ENCODE assay signal across 8 cellular contexts in the genomic region with DNA sequence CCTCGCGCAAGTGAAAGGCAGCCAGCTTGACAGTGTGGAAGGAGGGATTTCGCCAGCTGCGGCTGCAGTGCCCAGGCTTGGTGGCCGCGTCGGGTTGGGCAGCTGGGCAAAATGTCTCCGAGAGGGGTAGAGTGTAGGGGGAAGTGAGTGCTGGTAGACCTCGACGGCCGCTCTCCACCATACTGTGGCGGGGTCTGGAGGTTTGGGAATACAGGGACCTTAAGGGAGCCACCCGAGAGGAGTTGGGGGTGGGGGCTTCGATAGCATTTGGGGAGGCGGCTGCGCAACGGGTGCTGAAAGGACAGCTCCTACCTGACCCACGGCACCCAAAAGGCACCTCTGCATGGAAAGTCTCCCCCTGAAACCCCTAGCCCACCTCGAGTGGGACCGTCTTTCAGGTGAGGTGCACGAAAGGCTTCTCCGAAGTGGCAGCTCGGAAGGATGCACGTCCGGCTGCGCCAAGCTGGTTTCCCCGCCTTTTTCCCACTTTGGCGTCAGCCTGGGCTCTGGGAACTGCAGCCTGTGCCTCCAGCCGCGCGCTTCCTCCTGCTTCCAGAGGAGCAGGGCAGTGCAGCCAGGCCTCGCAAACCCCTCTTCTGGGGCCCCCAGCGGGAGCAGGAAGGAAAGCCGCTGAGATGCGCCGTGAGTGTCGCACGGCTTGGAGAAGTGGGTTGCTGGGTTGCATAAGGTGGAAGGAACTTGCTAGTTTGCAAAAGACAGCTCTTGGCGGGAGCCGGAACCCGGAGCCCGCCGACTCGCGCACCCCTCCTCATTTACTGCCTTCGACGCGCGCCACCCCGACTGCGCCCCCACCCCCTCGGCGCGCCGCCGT. TPM values are rescaled to one million over a fixed set of nuclear protein-coding genes. Genes with fewer than 3 reads are reported as not detected.
DNase-seq lines count a peak whose midpoint lies in the region; ATAC-seq and TF ChIP-seq lines count a peak whose summit lies in the region.

No MANE protein-coding gene starts in this region.

- ATAC-seq in GM21447 (IDR thresholded peaks at IDR 0.05; ENCODE audit: unreplicated experiment) = peak; percentile 13

- peak overlapping the region; percentile 82 for H3K4me3 ChIP-seq in astrocyte of the cerebellum (ENCODE audit: low read depth, low read length)

- DNase-seq in DMS 273 treated with DMSO at 0.1 percent for 48 hours (lab: John Stamatoyannopoulos, UW) = peak; percentile 71
- DNase-seq in KG1 (lab: John Stamatoyannopoulos, UW) = peak; percentile 88
- peak; percentile 59 for DNase-seq in SK-MEL-5 (ENCODE audit: low read depth, low spot score)
- DNase-seq in astrocyte of the cerebellum (ENCODE audit: low read depth) = peak; percentile 23
- DNase-seq in hypothalamus (lab: John Stamatoyannopoulos, UW) = peak in 49 of 51 donors; percentile 19 to 89 (median 71)
- peak; percentile 91 for DNase-seq in retina
- no peak for DNase-seq in activated gamma-delta T cell (lab: John Stamatoyannopoulos, UW)

- in situ Hi-C loops in SK-MEL-5 (cut with HindIII; ENCODE audit: low pct_unique_long_range_greater_than_20kb, low sequenced_read_pairs) = no loop called here
- in situ Hi-C loops in astrocyte of the cerebellum (cut with HindIII; ENCODE audit: low sequenced_read_pairs) = no loop called here

- no peak for TF ChIP-seq CTCF in astrocyte of the cerebellum (IDR thresholded peaks at IDR 0.05; ENCODE audit: low read depth, low read length, missing control alignments)

RNA-seq across cellular contexts. Expression of a gene that starts 0.5 kb away (rescaled TPM):
- 279 and 288 TPM in 2 replicates for total RNA-seq in SK-MEL-5 (2014; rRNA removed; shearing (Covaris generic))
- 364 and 381 TPM in 2 replicates for polyA plus RNA-seq in SK-MEL-5 (2015; cell fraction: cytosol; rRNA removed)
- 360 and 469 TPM in 2 replicates for polyA plus RNA-seq in SK-MEL-5 (2015; cell fraction: nucleus; rRNA removed)

RNA-seq across cellular contexts. Expression of a gene that starts 39.6 kb away (rescaled TPM):
- 32.7 and 35.4 TPM in 2 replicates for total RNA-seq in SK-MEL-5 (2014; rRNA removed; shearing (Covaris generic))
- 34.4 and 37.5 TPM in 2 replicates for polyA plus RNA-seq in SK-MEL-5 (2015; cell fraction: cytosol; rRNA removed)
- polyA plus RNA-seq in SK-MEL-5 (2015; cell fraction: nucleus; rRNA removed) = 137 and 149 TPM in 2 replicates

RNA-seq across cellular contexts. Expression of a gene that starts 57.8 kb away (rescaled TPM):
- total RNA-seq in SK-MEL-5 (2014; rRNA removed; shearing (Covaris generic)) = 19.3 and 20.6 TPM in 2 replicates
- 19.4 and 36.7 TPM in 2 replicates for polyA plus RNA-seq in SK-MEL-5 (2015; cell fraction: cytosol; rRNA removed)
- polyA plus RNA-seq in SK-MEL-5 (2015; cell fraction: nucleus; rRNA removed) = 14.9 and 27.5 TPM in 2 replicates
